ENCODE assay signal across 21 cellular contexts in genomic region chr5:135150767-135151166, GRCh38.
A peak's percentile ranks its signal among the peaks of the same experiment; 100 is the strongest.
DNase-seq lines count a peak whose midpoint lies in the region; ATAC-seq, FAIRE-seq and TF ChIP-seq lines count a peak whose summit lies in the region.
"Had no signal": no experiment of that assay in that cellular context is flagged by ENCODE, and none has a peak within 500 bp of the region (broad histone marks: within the 10 kb centered on the region; RNA-seq: fewer than 3 reads in every experiment).

No MANE protein-coding gene starts in this region.

- no peak overlapping the region for H3K18ac ChIP-seq in IMR-90 (ENCODE audit: low read depth, low read length)

- no peak overlapping the region for H4K8ac ChIP-seq in IMR-90 (ENCODE audit: low read depth in 2 of 2, low read length in 2 of 2)

- BruUV-seq in Caco-2 (replicated peaks; lab: Mats Ljungman, UMichigan) (no TSS peak), IMR-90 (replicated peaks; lab: Mats Ljungman, UMichigan) (no TSS peak)

- TF ChIP-seq RAD21 in IMR-90 (IDR thresholded peaks at IDR 0.05; ENCODE audit: low read length), result no peak

- no peak overlapping the region for H3K23ac ChIP-seq in IMR-90 (ENCODE audit: low read depth, low read length)

- H3K14ac ChIP-seq in IMR-90 (replicated peaks; ENCODE audit: low read depth, low read length), result no peak overlapping the region

- CTCF ChIA-PET in Caco-2 (lab: Charles Lee) (no interaction called here), IMR-90 (lab: Yijun Ruan, JAX) (no interaction called here)

- H3K27ac Mint-ChIP-seq in Caco-2 (ENCODE audit: unreplicated experiment) (peak overlapping the region; percentile 44), neural progenitor cell (no peak overlapping the region)
- H3K27ac Mint-ChIP-seq: H9 had no signal

- peaks cover 6% of the 10 kb centered on the region for H3K4me1 ChIP-seq in Caco-2
- H3K4me1 ChIP-seq in IMR-90 (ENCODE audit: control insufficient read depth, insufficient read depth, low read length), result peaks cover 6% of the 10 kb centered on the region; the same call in 1 of the 2 replicates
- H3K4me1 ChIP-seq in neural progenitor cell, result peaks cover 25% of the 10 kb centered on the region
- H3K4me1 ChIP-seq: BLaER1 had no signal

- ATAC-seq in IMR-90 (ENCODE audit: low read depth), result no peak

- no peak overlapping the region for H3K4ac ChIP-seq in IMR-90 (ENCODE audit: low read depth, low read length)

- no peak overlapping the region for H3K56ac ChIP-seq in IMR-90 (ENCODE audit: extremely low read depth, insufficient read depth, low read length)

- H2BK15ac ChIP-seq in IMR-90 (ENCODE audit: low read depth, low read length), result no peak overlapping the region

- TF ChIP-seq CTCF in Caco-2 (IDR thresholded peaks at IDR 0.05; ENCODE audit: insufficient read depth in 1 of 2, low read depth in 1 of 2, low read length in 1 of 2, severe bottlenecking in 1 of 2, unreplicated experiment in 1 of 2) (no peak), IMR-90 (conservative IDR thresholded peaks at IDR 0.05; ENCODE audit: low read depth, low read length) (no peak), WERI-Rb-1 (IDR thresholded peaks at IDR 0.05; ENCODE audit: low read depth, low read length) (no peak), neural progenitor cell (IDR thresholded peaks at IDR 0.05) (no peak)

- H3K4me3 ChIP-seq in Caco-2 (ENCODE audit: low read depth, low read length) (no peak overlapping the region), IMR-90 (ENCODE audit: insufficient read depth, low read depth, low read length) (no peak overlapping the region), WERI-Rb-1 (ENCODE audit: low read depth, low read length) (no peak overlapping the region), neural progenitor cell (no peak overlapping the region)
- H3K4me3 ChIP-seq: BLaER1, GM23248, MG63 had no signal

- H3K9me3 Mint-ChIP-seq in Caco-2 (ENCODE audit: unreplicated experiment) (peaks cover 20% of the 10 kb centered on the region), neural progenitor cell (peaks cover 5% of the 10 kb centered on the region)

- H3K4me2 ChIP-seq in IMR-90 (ENCODE audit: low read depth, low read length), result no peak overlapping the region
- peak overlapping the region; percentile 22 for H3K4me2 ChIP-seq in neural progenitor cell
- H3K4me2 ChIP-seq: BLaER1, SK-N-SH had no signal

- H3K36me3 Mint-ChIP-seq in Caco-2 (ENCODE audit: insufficient read depth, unreplicated experiment), result peaks cover 4% of the 10 kb centered on the region
- H3K36me3 Mint-ChIP-seq in neural progenitor cell, result no peaks in the 10 kb centered on the region
- H3K36me3 Mint-ChIP-seq: CD4-positive, CD25-positive, alpha-beta regulatory T cell had no signal

- H3K79me2 ChIP-seq in neural progenitor cell (ENCODE audit: low read depth), result no peaks in the 10 kb centered on the region

- intact Hi-C loops in Caco-2 (cut with micrococcal nuclease; ENCODE audit: unreplicated experiment), result no loop called here
- intact Hi-C loops in IMR-90 (cut with micrococcal nuclease), result no loop called here

- H3K9me1 ChIP-seq in IMR-90 (ENCODE audit: insufficient read depth, low read length), result no peaks in the 10 kb centered on the region

- H3K9ac ChIP-seq in IMR-90 (ENCODE audit: low read depth, low read length) (no peak overlapping the region), neural progenitor cell (no peak overlapping the region)
- H3K9ac ChIP-seq: BLaER1, GM23248, SK-N-SH had no signal

- dilution Hi-C loops in IMR-90 (cut with HindIII; ENCODE audit: low sequenced_read_pairs, unreplicated experiment), result no loop called here

- H3K36me3 ChIP-seq in Caco-2 (ENCODE audit: control insufficient read depth, insufficient read depth, low read length) (no peaks in the 10 kb centered on the region), IMR-90 (ENCODE audit: control insufficient read depth, insufficient read depth, low read length) (no peaks in the 10 kb centered on the region), WERI-Rb-1 (no peaks in the 10 kb centered on the region), neural progenitor cell (no peaks in the 10 kb centered on the region)
- H3K36me3 ChIP-seq: BLaER1, MG63 had no signal

- H3K79me1 ChIP-seq in IMR-90 (ENCODE audit: low read depth in 1 of 2, low read length in 2 of 2), result no peaks in the 10 kb centered on the region

- no peaks in the 10 kb centered on the region for H3K27me3 Mint-ChIP-seq in Caco-2 (ENCODE audit: insufficient read depth, unreplicated experiment)
- peaks cover 21% of the 10 kb centered on the region for H3K27me3 Mint-ChIP-seq in neural progenitor cell (ENCODE audit: insufficient read depth, low read depth)

- H3K4me1 Mint-ChIP-seq in Caco-2 (ENCODE audit: low read depth, unreplicated experiment) (peaks cover 14% of the 10 kb centered on the region), neural progenitor cell (no peaks in the 10 kb centered on the region)
- H3K4me1 Mint-ChIP-seq: CD4-positive, CD25-positive, alpha-beta regulatory T cell had no signal

- no peaks in the 10 kb centered on the region for H4K20me1 ChIP-seq in IMR-90 (ENCODE audit: insufficient read depth, low read length)
- H4K20me1 ChIP-seq in neural progenitor cell (ENCODE audit: low read depth), result peaks cover 3% of the 10 kb centered on the region
- H4K20me1 ChIP-seq: BLaER1 had no signal

- H3K27ac ChIP-seq in IMR-90 (ENCODE audit: insufficient read depth, low read length) (no peak overlapping the region), WERI-Rb-1 (peak overlapping the region; percentile 80), neural progenitor cell (no peak overlapping the region)
- H3K27ac ChIP-seq: BLaER1, GM23248 had no signal

- H3K9me3 ChIP-seq in Caco-2 (peaks cover 4% of the 10 kb centered on the region; the same call in 1 of the 2 replicates), IMR-90 (ENCODE audit: control insufficient read depth, insufficient read depth, low read length) (no peaks in the 10 kb centered on the region; the same call in 1 of the 2 replicates), WERI-Rb-1 (ENCODE audit: severe bottlenecking) (no peaks in the 10 kb centered on the region), neural progenitor cell (ENCODE audit: low read depth) (no peaks in the 10 kb centered on the region)
- H3K9me3 ChIP-seq: MG63, SK-N-SH had no signal

- H2AK9ac ChIP-seq in IMR-90 (replicated peaks; ENCODE audit: low read depth, low read length, poor library complexity), result peak overlapping the region; percentile 15

- no peak overlapping the region for H2BK120ac ChIP-seq in IMR-90 (ENCODE audit: low read depth, low read length)

- POLR2A ChIA-PET in Caco-2 (lab: Charles Lee) (no interaction called here), IMR-90 (lab: Charles Lee; ENCODE audit: unreplicated experiment) (no interaction called here)

- DNase-seq in Caco-2 (no peak), IMR-90 (no peak), WERI-Rb-1 (peak; percentile 62), neural progenitor cell (ENCODE audit: low spot score) (no peak), RCC 7860 (ENCODE audit: low spot score) (no peak), AG08396 (ENCODE audit: low spot score) (no peak), NCI-H446 (lab: John Stamatoyannopoulos, UW) (no peak)
- DNase-seq in NK-92 treated with Interleukin-12 subunit alpha and Interleukin-12 subunit beta, amount 100 ng/mL, for 24 hours (lab: John Stamatoyannopoulos, UW), result no peak
- DNase-seq: CD4-positive, CD25-positive, alpha-beta regulatory T cell; GM23248; H9; KG1; MG63; NCI-H1105 treated with DMSO at 0.1 percent for 48 hours; NCI-H2029; NCI-H345; NCI-H526; SK-N-SH; SW 1271 had no signal

- H4K91ac ChIP-seq in IMR-90 (ENCODE audit: insufficient read depth, low read depth, low read length), result no peak overlapping the region

- no CpG with 5 or more reads among the region's 4 CpGs for WGBS in IMR-90 (ENCODE audit: extremely low coverage in 2 of 2, insufficient read length in 1 of 2), 2 experiments

- peaks cover 14% of the 10 kb centered on the region for H3F3A ChIP-seq in neural progenitor cell (ENCODE audit: low read depth)

- no peak for TF ChIP-seq POLR2A in IMR-90 (IDR thresholded peaks at IDR 0.05; ENCODE audit: low read depth, low read length)

- H2BK5ac ChIP-seq in IMR-90 (ENCODE audit: low read depth, low read length, poor library complexity, severe bottlenecking), result no peak overlapping the region

- no peak overlapping the region for H2AK5ac ChIP-seq in IMR-90 (ENCODE audit: low read depth, low read length)

- in situ Hi-C loops in IMR-90 (cut with MboI; ENCODE audit: low sequenced_read_pairs), result no loop called here

- H4K5ac ChIP-seq in IMR-90 (ENCODE audit: low read depth, low read length), result no peak overlapping the region

- H2BK20ac ChIP-seq in IMR-90 (ENCODE audit: low read depth, low read length), result no peak overlapping the region

- H2AFZ ChIP-seq in IMR-90 (replicated peaks; ENCODE audit: low read length, poor library complexity) (no peak overlapping the region), neural progenitor cell (replicated peaks) (no peak overlapping the region)
- H2AFZ ChIP-seq: GM23248 had no signal

- FAIRE-seq in RCC 7860 (lab: Jason Lieb, UNC), result no peak
- FAIRE-seq: G401.6 had no signal

- H3K4me3 Mint-ChIP-seq in Caco-2 (ENCODE audit: unreplicated experiment) (no peak overlapping the region), neural progenitor cell (no peak overlapping the region)
- H3K4me3 Mint-ChIP-seq: CD4-positive, CD25-positive, alpha-beta regulatory T cell; H9 had no signal

- H3K27me3 ChIP-seq in Caco-2 (replicated peaks; ENCODE audit: control insufficient read depth, insufficient read depth, low read length) (no peaks in the 10 kb centered on the region), IMR-90 (ENCODE audit: control insufficient read depth, insufficient read depth, low read length) (no peaks in the 10 kb centered on the region), WERI-Rb-1 (ENCODE audit: insufficient read depth, low read depth, severe bottlenecking) (no peaks in the 10 kb centered on the region), neural progenitor cell (peaks cover 14% of the 10 kb centered on the region)
- H3K27me3 ChIP-seq: BLaER1, MG63 had no signal

TF ChIP-seq in IMR-90, 13 proteins besides CTCF, POLR2A, EP300 and RAD21 (continues in another document):
- TF ChIP-seq, protein P1, sequence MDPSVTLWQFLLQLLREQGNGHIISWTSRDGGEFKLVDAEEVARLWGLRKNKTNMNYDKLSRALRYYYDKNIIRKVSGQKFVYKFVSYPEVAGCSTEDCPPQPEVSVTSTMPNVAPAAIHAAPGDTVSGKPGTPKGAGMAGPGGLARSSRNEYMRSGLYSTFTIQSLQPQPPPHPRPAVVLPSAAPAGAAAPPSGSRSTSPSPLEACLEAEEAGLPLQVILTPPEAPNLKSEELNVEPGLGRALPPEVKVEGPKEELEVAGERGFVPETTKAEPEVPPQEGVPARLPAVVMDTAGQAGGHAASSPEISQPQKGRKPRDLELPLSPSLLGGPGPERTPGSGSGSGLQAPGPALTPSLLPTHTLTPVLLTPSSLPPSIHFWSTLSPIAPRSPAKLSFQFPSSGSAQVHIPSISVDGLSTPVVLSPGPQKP (IDR thresholded peaks at IDR 0.05; ENCODE audit: borderline replicate concordance, low read depth, low read length), result no peak
- TF ChIP-seq NFE2L2 (IDR thresholded peaks at IDR 0.05; ENCODE audit: low read depth, low read length) (no peak), SMC3 (IDR thresholded peaks at IDR 0.05; ENCODE audit: low read depth, low read length) (no peak), RFX5 (IDR thresholded peaks at IDR 0.05; ENCODE audit: low read depth, low read length) (no peak), FOS (IDR thresholded peaks at IDR 0.05; ENCODE audit: low read depth, low read length) (no peak), MXI1 (IDR thresholded peaks at IDR 0.05; ENCODE audit: borderline replicate concordance, low read depth, low read length) (no peak)
